In genomic region chr2:38731684-38732221, GRCh38 we compare ENCODE assay signal across 21 cellular contexts. TPM values are rescaled to one million over a fixed set of nuclear protein-coding genes. Genes with fewer than 3 reads are reported as not detected.
A peak's percentile ranks its signal among the peaks of the same experiment; 100 is the strongest.
DNase-seq lines count a peak whose midpoint lies in the region; ATAC-seq and TF ChIP-seq lines count a peak whose summit lies in the region.
"Had no signal": no experiment of that assay in that cellular context is flagged by ENCODE, and none has a peak within 500 bp of the region (broad histone marks: within the 10 kb centered on the region; RNA-seq: fewer than 3 reads in every experiment).

No MANE protein-coding gene starts in this region.

- H3K4me3 ChIP-seq in spleen, result no peak overlapping the region

- ATAC-seq in T-helper 17 cell, result no peak
- ATAC-seq in left colon, result peak; percentile 54
- ATAC-seq in GM19467 (IDR thresholded peaks at IDR 0.05; ENCODE audit: unreplicated experiment), result no peak
- ATAC-seq: HCT116 had no signal

- WGBS in spleen, 5 donors, result 95% methylated on average over 14 of the region's 14 CpGs

- H3K9me3 ChIP-seq in T-helper 17 cell (ENCODE audit: control insufficient read depth, low read length, poor library complexity, severe bottlenecking), result no peaks in the 10 kb centered on the region
- no peaks in the 10 kb centered on the region for H3K9me3 ChIP-seq in spleen
- H3K9me3 ChIP-seq: BE2C had no signal

- no peak overlapping the region for H3K27ac ChIP-seq in spleen
- H3K27ac ChIP-seq: RWPE1 had no signal

- peaks cover 13% of the 10 kb centered on the region for H3K36me3 Mint-ChIP-seq in T-helper 17 cell (ENCODE audit: low read depth)

- peaks cover 0 to 33% (median 11%) of the 10 kb centered on the region in 6 donors for H3K4me1 ChIP-seq in spleen
- H3K4me1 ChIP-seq: BE2C had no signal

- H3K4me3 Mint-ChIP-seq in T-helper 17 cell, result peak overlapping the region; percentile 58
- H3K4me3 Mint-ChIP-seq: IgD-negative memory B cell had no signal

- H3K4me1 Mint-ChIP-seq in T-helper 17 cell, result peaks cover 9% of the 10 kb centered on the region

- H3K27me3 ChIP-seq in spleen (replicated peaks in 1 of 7), result no peaks in the 10 kb centered on the region
- H3K27me3 ChIP-seq: BE2C had no signal

- TF ChIP-seq CTCF in spleen (IDR thresholded peaks at IDR 0.05 in 8 of 11, conservative IDR thresholded peaks at IDR 0.05 in 3 of 11), result no peak

- H3K27ac Mint-ChIP-seq in T-helper 17 cell, result no peak overlapping the region
- H3K27ac Mint-ChIP-seq: IgD-negative memory B cell had no signal

- TF ChIP-seq POLR2A in spleen (IDR thresholded peaks at IDR 0.05), result no peak

- intact Hi-C loops in left colon (cut with DNase I, micrococcal nuclease) (loop anchor here in 1 of 2 donors (10.0 kb wide), 1 partner anchor 417 kb away; no protein-coding TSS in a partner anchor), spleen (cut with DNase I; ENCODE audit: low total_unique reads) (loop anchor here (5.0 to 10.0 kb wide), 2 partner anchors 149 to 407 kb away; no protein-coding TSS in a partner anchor)

- no peaks in the 10 kb centered on the region for H3K27me3 Mint-ChIP-seq in T-helper 17 cell
- H3K27me3 Mint-ChIP-seq: IgD-negative memory B cell had no signal

- DNase-seq in activated effector memory CD4-positive, alpha-beta T cell treated with anti-CD3 and anti-CD28 coated beads, Interleukin-2, amount 50 U/mL, for 16 hours, result peak; percentile 38
- no peak for DNase-seq in activated effector memory CD4-positive, alpha-beta T cell treated with Interleukin-2 at 50 U/mL for 16 hours
- DNase-seq in T-helper 17 cell (peak in 1 of 3 donors; percentile 6), left colon (no peak), spleen (peak; percentile 32), DMS114 treated with DMSO at 0.1 percent for 48 hours (lab: John Stamatoyannopoulos, UW; ENCODE audit: unreplicated experiment) (no peak)
- DNase-seq: BE2C; COR-L47; GOT3; NCI-H1105; NCI-H146; NCI-H2029; NCI-H226; NCI-H524; NCI-H774; NK-92 treated with Interleukin-12 subunit alpha and Interleukin-12 subunit beta, amount 100 ng/mL, for 24 hours; SIG-M5 had no signal

- H3K36me3 ChIP-seq in spleen, result peaks cover 3 to 63% (median 31%) of the 10 kb centered on the region in 6 donors

RNA-seq across cellular contexts. Expression of gene SRSF7, which starts 19.4 kb away (rescaled TPM):
- 100 to 1,000 TPM; 558 to 772 TPM for total RNA-seq in T-helper 17 cell
- 10 to 100 TPM; 85.6 to 91.2 TPM for total RNA-seq in left colon
- 100 to 1,000 TPM in 6 of 7 donors, 10 to 100 TPM in 1; 94.9 to 160 (median 149) TPM for total RNA-seq in spleen
- polyA plus RNA-seq in spleen, result 100 to 1,000 TPM; 151 to 214 (median 198) TPM

RNA-seq across cellular contexts. Expression of gene GEMIN6, which starts 46.3 kb away (rescaled TPM):
- total RNA-seq in T-helper 17 cell, result 1 to 10 TPM; 3.2 to 4.3 TPM
- total RNA-seq in left colon, result 1 to 10 TPM; 5.1 to 6.9 TPM
- 1 to 10 TPM; 6.6 to 10.0 (median 9.3) TPM for total RNA-seq in spleen
- polyA plus RNA-seq in spleen, result 10 to 100 TPM in 2 of 3 donors, 1 to 10 TPM in 1; 9.5 to 16.0 (median 10.4) TPM

Comparison
In these comparisons a context has a peak if more than half of its experiments do, and no peak if none do; other contexts are left out.
1. DNase-seq: peak in activated effector memory CD4-positive, alpha-beta T cell treated with anti-CD3 and anti-CD28 coated beads, Interleukin-2, amount 50 U/mL, for 16 hours (single experiment) and spleen (single experiment); none in activated effector memory CD4-positive, alpha-beta T cell treated with Interleukin-2 at 50 U/mL for 16 hours (single experiment), left colon (0 of 2) and DMS114 treated with DMSO at 0.1 percent for 48 hours (single experiment).